In the genomic region with DNA sequence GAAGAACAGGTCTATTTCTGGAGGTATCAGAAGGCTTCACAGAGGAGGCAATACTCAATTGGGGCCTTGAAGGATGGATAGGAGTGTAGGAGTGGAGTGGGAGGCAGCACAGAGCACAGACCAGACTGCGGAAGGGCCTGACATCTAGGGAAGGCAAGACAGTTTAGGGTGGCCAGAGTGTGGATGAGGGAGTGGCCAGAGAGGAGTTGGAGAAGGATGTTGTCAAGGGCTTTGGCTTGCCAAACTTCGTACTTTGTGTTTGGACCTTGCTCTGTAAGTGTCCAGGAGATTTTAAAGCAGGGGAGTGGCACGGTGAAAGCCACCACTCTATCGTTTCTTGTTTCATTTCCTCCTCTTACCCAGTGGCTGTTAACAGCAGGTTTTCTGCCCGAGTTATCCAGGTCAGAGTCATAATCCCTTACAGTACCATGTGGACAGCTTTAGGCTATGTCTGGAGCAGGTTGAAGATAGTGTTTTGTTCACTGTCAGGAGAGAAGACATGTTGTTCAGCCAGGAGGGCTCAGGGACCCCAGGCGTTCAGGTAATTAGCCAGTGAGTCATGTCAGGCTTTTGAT, we compare ENCODE assay signal across 12 cellular contexts. TPM values are rescaled to one million over a fixed set of nuclear protein-coding genes. Genes with fewer than 3 reads are reported as not detected.
A peak's percentile ranks its signal among the peaks of the same experiment; 100 is the strongest.
DNase-seq lines count a peak whose midpoint lies in the region; TF ChIP-seq lines count a peak whose summit lies in the region.
"Had no signal": no experiment of that assay in that cellular context is flagged by ENCODE, and none has a peak within 500 bp of the region (broad histone marks: within the 10 kb centered on the region; RNA-seq: fewer than 3 reads in every experiment).

No MANE protein-coding gene starts in this region.

- H3K36me3 Mint-ChIP-seq in chondrocyte (ENCODE audit: low read depth), result peaks cover 1% of the 10 kb centered on the region
- peaks cover 46% of the 10 kb centered on the region for H3K36me3 Mint-ChIP-seq in neural progenitor cell
- peaks cover 0 to 16% (median 10%) of the 10 kb centered on the region in 3 donors for H3K36me3 Mint-ChIP-seq in immature natural killer cell

- H3K4me2 ChIP-seq in DOHH2 (ENCODE audit: low read length), result peak overlapping the region; percentile 64
- H3K4me2 ChIP-seq in neural progenitor cell, result no peak overlapping the region

- H3K4me3 ChIP-seq in DOHH2 (ENCODE audit: low read length), result peak overlapping the region; percentile 56
- no peak overlapping the region for H3K4me3 ChIP-seq in neural progenitor cell
- H3K4me3 ChIP-seq: cardiac muscle cell had no signal

- H3K27me3 ChIP-seq in DOHH2 (ENCODE audit: control insufficient read depth, low read length), result no peaks in the 10 kb centered on the region
- H3K27me3 ChIP-seq in neural progenitor cell, result no peaks in the 10 kb centered on the region
- H3K27me3 ChIP-seq: cardiac muscle cell had no signal

- H3K9me2 ChIP-seq in DOHH2 (replicated peaks; ENCODE audit: control insufficient read depth, low read length), result no peaks in the 10 kb centered on the region

- H3K79me2 ChIP-seq in DOHH2 (ENCODE audit: control insufficient read depth, low read length) (peaks cover 84% of the 10 kb centered on the region), neural progenitor cell (ENCODE audit: low read depth) (peaks cover 92% of the 10 kb centered on the region)

- no peaks in the 10 kb centered on the region for H3K9me3 Mint-ChIP-seq in chondrocyte (ENCODE audit: low read depth)
- no peaks in the 10 kb centered on the region for H3K9me3 Mint-ChIP-seq in neural progenitor cell
- no peaks in the 10 kb centered on the region for H3K9me3 Mint-ChIP-seq in immature natural killer cell

- H3K9me3 ChIP-seq in DOHH2 (ENCODE audit: control insufficient read depth, insufficient read depth, low read length) (no peaks in the 10 kb centered on the region), neural progenitor cell (ENCODE audit: low read depth) (no peaks in the 10 kb centered on the region)

- H2AFZ ChIP-seq in neural progenitor cell (replicated peaks), result no peak overlapping the region

- no peaks in the 10 kb centered on the region for H3K27me3 Mint-ChIP-seq in chondrocyte (ENCODE audit: low read depth)
- no peaks in the 10 kb centered on the region for H3K27me3 Mint-ChIP-seq in neural progenitor cell (ENCODE audit: insufficient read depth, low read depth)
- H3K27me3 Mint-ChIP-seq in immature natural killer cell (ENCODE audit: low read depth in 3 of 3), result peaks cover 0 to 10% (median 2%) of the 10 kb centered on the region in 3 donors

- TF ChIP-seq POLR2A in erythroblast (IDR thresholded peaks at IDR 0.05; ENCODE audit: low read length), result no peak

- no peak for TF ChIP-seq CTCF in DOHH2 (IDR thresholded peaks at IDR 0.05; ENCODE audit: low read depth, low read length, poor library complexity, severe bottlenecking)
- no peak for TF ChIP-seq CTCF in chondrocyte (IDR thresholded peaks at IDR 0.05)
- no peak for TF ChIP-seq CTCF in neural progenitor cell (IDR thresholded peaks at IDR 0.05)

- H3K27ac Mint-ChIP-seq in chondrocyte (ENCODE audit: unreplicated experiment), result peak overlapping the region; percentile 77
- peak overlapping the region; percentile 39 for H3K27ac Mint-ChIP-seq in neural progenitor cell
- peak overlapping the region in 3 of 6 donors; percentile 50 to 82 (median 63) for H3K27ac Mint-ChIP-seq in immature natural killer cell

- H3K4me3 Mint-ChIP-seq in chondrocyte (ENCODE audit: unreplicated experiment), result no peak overlapping the region
- no peak overlapping the region for H3K4me3 Mint-ChIP-seq in neural progenitor cell
- H3K4me3 Mint-ChIP-seq in immature natural killer cell, result peak overlapping the region in 2 of 5 donors; percentile 22 to 51

- H3K4me1 ChIP-seq in DOHH2 (ENCODE audit: control insufficient read depth, low read length), result peaks cover 100% of the 10 kb centered on the region
- peaks cover 19% of the 10 kb centered on the region for H3K4me1 ChIP-seq in neural progenitor cell

- H3F3A ChIP-seq in DOHH2 (ENCODE audit: control insufficient read depth, insufficient read depth), result peaks cover 41% of the 10 kb centered on the region
- H3F3A ChIP-seq in neural progenitor cell (ENCODE audit: low read depth), result no peaks in the 10 kb centered on the region

- H4K20me1 ChIP-seq in DOHH2 (ENCODE audit: control insufficient read depth, insufficient read depth, low read depth, low read length) (0 out of 2 replicates have a peak, but pooled peaks cover 2% of the 10 kb centered on the region), neural progenitor cell (ENCODE audit: low read depth) (peaks cover 41% of the 10 kb centered on the region)

- H3K27ac ChIP-seq in DOHH2 (ENCODE audit: low read depth, low read length) (peak overlapping the region; percentile 74), neural progenitor cell (no peak overlapping the region)
- H3K27ac ChIP-seq: cardiac muscle cell had no signal

- H3K4me1 Mint-ChIP-seq in chondrocyte (ENCODE audit: low read depth) (peaks cover 76% of the 10 kb centered on the region), neural progenitor cell (peaks cover 54% of the 10 kb centered on the region), immature natural killer cell (peaks cover 94 to 96% of the 10 kb centered on the region in 2 donors)

- no peak overlapping the region for H3K9ac ChIP-seq in neural progenitor cell

- peak; percentile 52 for DNase-seq in NAMALWA (ENCODE audit: low spot score)
- no peak for DNase-seq in chondrocyte (ENCODE audit: low spot score)
- no peak for DNase-seq in neural progenitor cell (ENCODE audit: low spot score)
- DNase-seq in globus pallidus (ENCODE audit: low spot score), result no peak
- no peak for DNase-seq in erythroblast (lab: John Stamatoyannopoulos, UW)
- no peak for DNase-seq in immature natural killer cell
- no peak for DNase-seq in NCI-H2029 treated with DMSO at 0.1 percent for 48 hours (lab: John Stamatoyannopoulos, UW)
- DNase-seq: DND-41, NCI-H748 treated with DMSO at 0.1 percent for 48 hours, posterior cingulate gyrus had no signal

- H3K36me3 ChIP-seq in DOHH2 (ENCODE audit: control insufficient read depth, low read length) (peaks cover 18% of the 10 kb centered on the region), neural progenitor cell (no peaks in the 10 kb centered on the region)
- H3K36me3 ChIP-seq: cardiac muscle cell had no signal

RNA-seq across cellular contexts. Expression of gene SMAD3, which starts 12.3 kb away (rescaled TPM):
- total RNA-seq in chondrocyte (19.0 to 27.2 TPM (median 23.2 TPM) in 3 replicates), neural progenitor cell (ENCODE audit: low replicate concordance) (12.5 and 14.3 TPM in 2 replicates)
- 10 to 100 TPM in 2 of 3 donors, 1 to 10 TPM in 1; 8.9 to 11.9 (median 10.0) TPM for polyA plus RNA-seq in immature natural killer cell
